ENCODE assay signal across 8 cellular contexts in the genomic region with DNA sequence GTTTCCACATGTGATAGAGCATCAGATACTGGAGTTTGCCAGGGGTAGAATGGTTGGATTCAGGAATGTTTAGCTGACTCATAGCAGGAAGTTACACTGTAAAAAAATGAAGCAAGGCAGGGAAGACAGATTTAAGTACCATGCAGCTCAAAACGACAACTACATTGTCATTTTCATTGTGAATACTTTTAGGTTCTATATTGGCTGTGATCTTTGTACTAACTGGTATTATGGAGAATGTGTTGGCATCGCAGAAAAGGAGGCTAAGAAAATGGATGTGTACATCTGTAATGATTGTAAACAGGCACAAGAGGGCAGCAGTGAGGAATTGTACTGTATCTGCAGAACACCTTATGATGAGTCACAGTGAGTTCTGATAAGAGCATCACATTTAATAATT. TPM values are rescaled to one million over a fixed set of nuclear protein-coding genes. Genes with fewer than 3 reads are reported as not detected.
DNase-seq lines count a peak whose midpoint lies in the region; ATAC-seq and TF ChIP-seq lines count a peak whose summit lies in the region.
"Not testable (repeated sequence)": the region's sequence is repeated elsewhere in the genome, so short reads cannot be mapped to it uniquely, and the experiment has no call there.

No MANE protein-coding gene starts in this region.

- not testable (repeated sequence) for H2BK120ac ChIP-seq in mesenchymal stem cell (ENCODE audit: low read depth, low read length)

- H3K27me3 ChIP-seq in GM23248 (replicated peaks; ENCODE audit: insufficient read depth); RWPE2 (ENCODE audit: insufficient read depth, poor library complexity, severe bottlenecking); mesenchymal stem cell (ENCODE audit: control insufficient read depth in 1 of 2, insufficient read depth in 1 of 2, low read length in 2 of 2): not testable (repeated sequence)

- not testable (repeated sequence) for H3F3A ChIP-seq in GM23248 (ENCODE audit: insufficient read depth)

- peak overlapping the region; percentile 66 for H2AFZ ChIP-seq in GM23248
- H2AFZ ChIP-seq in mesenchymal stem cell (ENCODE audit: low read depth, low read length): not testable (repeated sequence)

- in situ Hi-C loops in GM23248 (cut with MboI): not testable (repeated sequence)

- not testable (repeated sequence) for H2AK5ac ChIP-seq in mesenchymal stem cell (ENCODE audit: low read length, severe bottlenecking)

- H3K79me1 ChIP-seq in mesenchymal stem cell (replicated peaks; ENCODE audit: low read length, poor library complexity, severe bottlenecking): not testable (repeated sequence)

- H3K9me2 ChIP-seq in GM23248 (ENCODE audit: insufficient read depth): not testable (repeated sequence)

- not testable (repeated sequence) for H2BK5ac ChIP-seq in mesenchymal stem cell (ENCODE audit: low read depth, low read length, poor library complexity, severe bottlenecking)

- H3K4me3 ChIP-seq in GM23248 (peak overlapping the region; percentile 50; the same call in 1 of the 2 replicates), mesenchymal stem cell (ENCODE audit: insufficient read depth in 1 of 2, low read depth in 1 of 2, low read length in 2 of 2) (peak overlapping the region in 1 of 2 experiments; percentile 16)
- not testable (repeated sequence) for H3K4me3 ChIP-seq in RWPE2 (ENCODE audit: severe bottlenecking)

- not testable (repeated sequence) for H2BK15ac ChIP-seq in mesenchymal stem cell (ENCODE audit: low read depth, poor library complexity, severe bottlenecking)

- H3K4me1 ChIP-seq in GM23248 (ENCODE audit: insufficient read depth): peaks cover 10% of the 10 kb centered on the region; the same call in 1 of the 2 replicates
- H3K4me1 ChIP-seq in RWPE2 (ENCODE audit: insufficient read depth, poor library complexity, severe bottlenecking); mesenchymal stem cell (ENCODE audit: control insufficient read depth, insufficient read depth, low read depth, low read length): not testable (repeated sequence)

- not testable (repeated sequence) for H3K18ac ChIP-seq in mesenchymal stem cell (ENCODE audit: low read depth in 1 of 2, low read length in 2 of 2)

- DNase-seq in COR-L47 (lab: John Stamatoyannopoulos, UW): peak; percentile 52
- peak; percentile 65 for DNase-seq in GM23248
- DNase-seq in NCI-H1417 (lab: John Stamatoyannopoulos, UW): peak; percentile 59 to 85 (median 63)
- DNase-seq in RWPE2 (ENCODE audit: low spot score): peak; percentile 58
- DNase-seq in activated T-cell treated with anti-CD3 and anti-CD28 coated beads for 24 hours (ENCODE audit: low read depth): peak; percentile 67
- DNase-seq in epithelial cell of prostate (ENCODE audit: low read depth, low spot score): not testable (repeated sequence)
- peak; percentile 75 for DNase-seq in mesenchymal stem cell
- peak; percentile 30 for DNase-seq in stimulated activated CD8-positive, alpha-beta memory T cell treated with anti-CD3 and anti-CD28 coated beads, Interleukin-12 subunit alpha, Interleukin-12 subunit beta, amount 100 ng/mL, for 24 hours (ENCODE audit: extremely low read depth)

- not testable (repeated sequence) for H3K4ac ChIP-seq in mesenchymal stem cell (ENCODE audit: low read depth in 1 of 2, low read length in 2 of 2)

- H3K79me2 ChIP-seq in GM23248 (ENCODE audit: insufficient read depth): not testable (repeated sequence)

- H4K91ac ChIP-seq in mesenchymal stem cell (ENCODE audit: low read length): not testable (repeated sequence)

- H3K14ac ChIP-seq in mesenchymal stem cell (ENCODE audit: low read length in 2 of 2): not testable (repeated sequence)

- peak overlapping the region; percentile 78 for H3K4me2 ChIP-seq in GM23248 (ENCODE audit: unreplicated experiment)
- not testable (repeated sequence) for H3K4me2 ChIP-seq in mesenchymal stem cell (ENCODE audit: low read length, poor library complexity, severe bottlenecking)

- ATAC-seq in RWPE2 (ENCODE audit: low read depth): peak; percentile 69

- 0 to 3% methylated on average over 2 of the region's 2 CpGs for WGBS in GM23248 (ENCODE audit: low coverage in 1 of 2, low lambda C conversion rate in 2 of 2, missing lambda C conversion rate in 2 of 2), 2 experiments
- 0% methylated on average over 1 of the region's 2 CpGs for WGBS in mesenchymal stem cell

- not testable (repeated sequence) for H3K9ac ChIP-seq in GM23248; mesenchymal stem cell (ENCODE audit: low read length)

- not testable (repeated sequence) for H3K9me3 ChIP-seq in GM23248 (ENCODE audit: low read depth); RWPE2 (ENCODE audit: severe bottlenecking); mesenchymal stem cell (ENCODE audit: control insufficient read depth, low read length)

- not testable (repeated sequence) for H3K36me3 ChIP-seq in GM23248 (ENCODE audit: low read depth); RWPE2 (ENCODE audit: low read depth); mesenchymal stem cell (ENCODE audit: control insufficient read depth in 1 of 2, insufficient read depth in 2 of 2, low read depth in 1 of 2, low read length in 2 of 2)

- not testable (repeated sequence) for H4K8ac ChIP-seq in mesenchymal stem cell (ENCODE audit: low read length)

- not testable (repeated sequence) for H2BK12ac ChIP-seq in mesenchymal stem cell (ENCODE audit: low read length in 2 of 2)

- H3K23ac ChIP-seq in mesenchymal stem cell (ENCODE audit: low read length in 2 of 2): not testable (repeated sequence)

- H4K20me1 ChIP-seq in GM23248 (ENCODE audit: insufficient read depth): not testable (repeated sequence)

- peak; percentile 78 for TF ChIP-seq CTCF in RWPE2 (IDR thresholded peaks at IDR 0.05; ENCODE audit: poor library complexity, severe bottlenecking)

- H3K27ac ChIP-seq in GM23248; RWPE2 (ENCODE audit: poor library complexity, severe bottlenecking): not testable (repeated sequence)
- H3K27ac ChIP-seq in epithelial cell of prostate: peak overlapping the region; percentile 24
- peak overlapping the region; percentile 1 for H3K27ac ChIP-seq in mesenchymal stem cell (ENCODE audit: low read length, poor library complexity, severe bottlenecking)

RNA-seq across cellular contexts. Expression of a gene that starts 8.2 kb away (rescaled TPM):
- total RNA-seq in GM23248 (2014; rRNA removed; shearing (Covaris generic)): 3.1 and 5.6 TPM in 2 replicates
- polyA plus RNA-seq in GM23248 (2016; fragmentation: Nextera tagmentation; extraction: Ambion mirVana): 3.0 and 5.7 TPM in 2 replicates
- polyA plus RNA-seq in mesenchymal stem cell (2013, experiment 1 of 2): 2.7 TPM
- polyA plus RNA-seq in mesenchymal stem cell (2013, experiment 2 of 2): 1.8 TPM
